1 cellular context compared by ENCODE assay signal in genomic region chr7:151754142-151754590, GRCh38.
TF ChIP-seq lines count a peak whose summit lies in the region.

No MANE protein-coding gene starts in this region.

TF ChIP-seq in IMR-90, 13 proteins besides CTCF, POLR2A, EP300 and RAD21 (continued from another document):
- TF ChIP-seq MAZ (IDR thresholded peaks at IDR 0.05; ENCODE audit: borderline replicate concordance, low read depth, low read length) (peak; percentile 82; the same call in 1 of the 2 replicates), RCOR1 (IDR thresholded peaks at IDR 0.05; ENCODE audit: insufficient replicate concordance, low read length) (peak; percentile 97), NFE2L2 (IDR thresholded peaks at IDR 0.05; ENCODE audit: low read depth, low read length) (peak; percentile 35; the same call in 1 of the 2 replicates), ELK1 (IDR thresholded peaks at IDR 0.05; ENCODE audit: borderline replicate concordance, low read depth, low read length) (no peak), MXI1 (IDR thresholded peaks at IDR 0.05; ENCODE audit: borderline replicate concordance, low read depth, low read length) (no peak), SMC3 (IDR thresholded peaks at IDR 0.05; ENCODE audit: low read depth, low read length) (peak; percentile 82), RFX5 (IDR thresholded peaks at IDR 0.05; ENCODE audit: low read depth, low read length) (no peak), CEBPB (IDR thresholded peaks at IDR 0.05; ENCODE audit: low read depth, low read length) (no peak; the same call in 1 of the 2 replicates)
